Comparison of ENCODE assay signal across 1 cellular context in genomic region chr11:82901165-82901938, GRCh38.
TF ChIP-seq lines count a peak whose summit lies in the region.

Gene DDIAS (plus strand): TSS chr11:82901736. CDS start chr11:82914739, 13,003 bp downstream.

TF ChIP-seq in HepG2, 621 proteins besides CTCF, POLR2A, EP300 and RAD21 (continued from another document and continues in another):
- no peak for TF ChIP-seq CREB3 (CRISPR knock-in tag; IDR thresholded peaks at IDR 0.05)
- 0 out of 2 replicates have a peak, but pooled peaks have one; percentile 25 for TF ChIP-seq NKX3-1 (CRISPR knock-in tag; IDR thresholded peaks at IDR 0.05)
- no peak for TF ChIP-seq MAFF (IDR thresholded peaks at IDR 0.05; ENCODE audit: low read depth, low read length)
- TF ChIP-seq, protein P1, sequence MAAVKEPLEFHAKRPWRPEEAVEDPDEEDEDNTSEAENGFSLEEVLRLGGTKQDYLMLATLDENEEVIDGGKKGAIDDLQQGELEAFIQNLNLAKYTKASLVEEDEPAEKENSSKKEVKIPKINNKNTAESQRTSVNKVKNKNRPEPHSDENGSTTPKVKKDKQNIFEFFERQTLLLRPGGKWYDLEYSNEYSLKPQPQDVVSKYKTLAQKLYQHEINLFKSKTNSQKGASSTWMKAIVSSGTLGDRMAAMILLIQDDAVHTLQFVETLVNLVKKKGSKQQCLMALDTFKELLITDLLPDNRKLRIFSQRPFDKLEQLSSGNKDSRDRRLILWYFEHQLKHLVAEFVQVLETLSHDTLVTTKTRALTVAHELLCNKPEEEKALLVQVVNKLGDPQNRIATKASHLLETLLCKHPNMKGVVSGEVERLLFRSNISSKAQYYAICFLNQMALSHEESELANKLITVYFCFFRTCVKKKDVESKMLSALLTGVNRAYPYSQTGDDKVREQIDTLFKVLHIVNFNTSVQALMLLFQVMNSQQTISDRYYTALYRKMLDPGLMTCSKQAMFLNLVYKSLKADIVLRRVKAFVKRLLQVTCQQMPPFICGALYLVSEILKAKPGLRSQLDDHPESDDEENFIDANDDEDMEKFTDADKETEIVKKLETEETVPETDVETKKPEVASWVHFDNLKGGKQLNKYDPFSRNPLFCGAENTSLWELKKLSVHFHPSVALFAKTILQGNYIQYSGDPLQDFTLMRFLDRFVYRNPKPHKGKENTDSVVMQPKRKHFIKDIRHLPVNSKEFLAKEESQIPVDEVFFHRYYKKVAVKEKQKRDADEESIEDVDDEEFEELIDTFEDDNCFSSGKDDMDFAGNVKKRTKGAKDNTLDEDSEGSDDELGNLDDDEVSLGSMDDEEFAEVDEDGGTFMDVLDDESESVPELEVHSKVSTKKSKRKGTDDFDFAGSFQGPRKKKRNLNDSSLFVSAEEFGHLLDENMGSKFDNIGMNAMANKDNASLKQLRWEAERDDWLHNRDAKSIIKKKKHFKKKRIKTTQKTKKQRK (IDR thresholded peaks at IDR 0.05; ENCODE audit: low read length): no peak
- peak; percentile 50; the same call in 1 of the 2 replicates for TF ChIP-seq ZNF687 (CRISPR knock-in tag; IDR thresholded peaks at IDR 0.05)
- TF ChIP-seq TBX3 (IDR thresholded peaks at IDR 0.05; ENCODE audit: borderline replicate concordance): no peak
- TF ChIP-seq, protein P2, sequence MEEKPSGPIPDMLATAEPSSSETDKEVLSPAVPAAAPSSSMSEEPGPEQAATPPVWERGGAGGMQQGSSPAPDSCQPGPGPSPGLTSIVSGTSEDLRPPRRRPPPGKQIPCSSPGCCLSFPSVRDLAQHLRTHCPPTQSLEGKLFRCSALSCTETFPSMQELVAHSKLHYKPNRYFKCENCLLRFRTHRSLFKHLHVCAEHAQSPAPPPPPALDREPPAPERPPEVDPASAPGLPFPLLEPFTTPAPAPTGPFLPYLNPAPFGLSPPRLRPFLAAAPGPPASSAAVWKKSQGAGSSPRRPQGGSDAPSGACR (CRISPR knock-in tag; IDR thresholded peaks at IDR 0.05): no peak
- TF ChIP-seq NFIC (IDR thresholded peaks at IDR 0.05; ENCODE audit: low read length): peak; percentile 50; the same call in 1 of the 2 replicates
- no peak for TF ChIP-seq CAMTA2 (CRISPR knock-in tag; IDR thresholded peaks at IDR 0.05; ENCODE audit: borderline replicate concordance)
- 0 out of 2 replicates have a peak, but pooled peaks have one; percentile 29 for TF ChIP-seq HOXA5 (CRISPR knock-in tag; IDR thresholded peaks at IDR 0.05)
- TF ChIP-seq ZNF572 (CRISPR knock-in tag; IDR thresholded peaks at IDR 0.05): no peak
- no peak for TF ChIP-seq ATAD3A (CRISPR knock-in tag; IDR thresholded peaks at IDR 0.05)
- no peak for TF ChIP-seq AGO1 (IDR thresholded peaks at IDR 0.05; ENCODE audit: low read depth, low read length, poor library complexity, severe bottlenecking)
- TF ChIP-seq ZNF841 (CRISPR knock-in tag; IDR thresholded peaks at IDR 0.05; ENCODE audit: borderline replicate concordance): no peak
- TF ChIP-seq ZNF547 (CRISPR knock-in tag; IDR thresholded peaks at IDR 0.05): no peak
- TF ChIP-seq SAP130 (CRISPR knock-in tag; IDR thresholded peaks at IDR 0.05; ENCODE audit: low read depth): peak; percentile 100
- TF ChIP-seq BCL6 (CRISPR knock-in tag; IDR thresholded peaks at IDR 0.05): no peak; the same call in 1 of the 2 replicates
- no peak for TF ChIP-seq ZNF660 (CRISPR knock-in tag; IDR thresholded peaks at IDR 0.05; ENCODE audit: borderline replicate concordance, low read depth)
- TF ChIP-seq ELF1 (CRISPR knock-in tag; IDR thresholded peaks at IDR 0.05): peak; percentile 69
- no peak for TF ChIP-seq ZMAT3 (CRISPR knock-in tag; conservative IDR thresholded peaks at IDR 0.05)
- no peak for TF ChIP-seq ZNF230 (CRISPR knock-in tag; IDR thresholded peaks at IDR 0.05)
- peak; percentile 41; the same call in 1 of the 2 replicates for TF ChIP-seq ZNF747 (CRISPR knock-in tag; IDR thresholded peaks at IDR 0.05; ENCODE audit: borderline replicate concordance)
- no peak for TF ChIP-seq ZNF776 (CRISPR knock-in tag; IDR thresholded peaks at IDR 0.05)
- peak; percentile 67 for TF ChIP-seq TBX2 (CRISPR knock-in tag; IDR thresholded peaks at IDR 0.05; ENCODE audit: borderline replicate concordance)
- TF ChIP-seq ZNF670 (CRISPR knock-in tag; IDR thresholded peaks at IDR 0.05; ENCODE audit: borderline replicate concordance): peak; percentile 34; the same call in 1 of the 2 replicates
- TF ChIP-seq ZNF746 (CRISPR knock-in tag; IDR thresholded peaks at IDR 0.05): no peak
- TF ChIP-seq NFRKB (IDR thresholded peaks at IDR 0.05): no peak
- TF ChIP-seq GTF2F1 (IDR thresholded peaks at IDR 0.05; ENCODE audit: low read length): no peak
- TF ChIP-seq TP53 (CRISPR knock-in tag; conservative IDR thresholded peaks at IDR 0.05): no peak
- TF ChIP-seq MEF2D (CRISPR knock-in tag; IDR thresholded peaks at IDR 0.05): peak; percentile 36; the same call in 1 of the 2 replicates
- TF ChIP-seq BRD4 (CRISPR knock-in tag; IDR thresholded peaks at IDR 0.05): no peak
- peak; percentile 94 for TF ChIP-seq ZFP36L1 (CRISPR knock-in tag; IDR thresholded peaks at IDR 0.05)
- TF ChIP-seq FLYWCH1 (CRISPR knock-in tag; IDR thresholded peaks at IDR 0.05): no peak
- no peak for TF ChIP-seq RAD51 (IDR thresholded peaks at IDR 0.05; ENCODE audit: borderline replicate concordance)
- TF ChIP-seq ARID5B (CRISPR knock-in tag; IDR thresholded peaks at IDR 0.05): peak; percentile 30
- TF ChIP-seq RFX1 (IDR thresholded peaks at IDR 0.05): no peak
- no peak for TF ChIP-seq MEIS1 (CRISPR knock-in tag; IDR thresholded peaks at IDR 0.05; ENCODE audit: borderline replicate concordance)
- TF ChIP-seq HMG20B (CRISPR knock-in tag; conservative IDR thresholded peaks at IDR 0.05): no peak
- TF ChIP-seq, protein P3, sequence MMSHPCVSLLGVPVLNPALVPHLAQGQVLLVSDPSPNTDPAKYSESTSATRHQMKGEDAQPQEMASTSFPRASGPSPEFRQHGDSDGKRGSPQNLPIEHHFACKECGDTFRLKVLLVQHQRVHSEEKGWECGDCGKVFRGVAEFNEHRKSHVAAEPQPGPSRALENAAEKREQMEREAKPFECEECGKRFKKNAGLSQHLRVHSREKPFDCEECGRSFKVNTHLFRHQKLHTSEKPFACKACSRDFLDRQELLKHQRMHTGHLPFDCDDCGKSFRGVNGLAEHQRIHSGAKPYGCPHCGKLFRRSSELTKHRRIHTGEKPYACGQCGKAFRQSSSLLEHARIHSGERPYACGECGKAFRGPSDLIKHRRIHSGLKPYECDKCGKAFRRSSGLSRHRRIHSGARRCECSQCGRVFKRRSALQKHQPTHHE (CRISPR knock-in tag; IDR thresholded peaks at IDR 0.05; ENCODE audit: borderline replicate concordance): no peak
- no peak for TF ChIP-seq PBX3 (CRISPR knock-in tag; IDR thresholded peaks at IDR 0.05; ENCODE audit: borderline replicate concordance)
- no peak; the same call in 1 of the 2 replicates for TF ChIP-seq PHF20 (CRISPR knock-in tag; IDR thresholded peaks at IDR 0.05)
- TF ChIP-seq ZNF235 (CRISPR knock-in tag; IDR thresholded peaks at IDR 0.05; ENCODE audit: borderline replicate concordance): no peak
- peak; percentile 63 for TF ChIP-seq POGK (CRISPR knock-in tag; conservative IDR thresholded peaks at IDR 0.05)
- TF ChIP-seq PPARG (CRISPR knock-in tag; conservative IDR thresholded peaks at IDR 0.05): 0 out of 2 replicates have a peak, but pooled peaks have one; percentile 19
- TF ChIP-seq NR2F1 (CRISPR knock-in tag; IDR thresholded peaks at IDR 0.05): no peak
- TF ChIP-seq SP1 (IDR thresholded peaks at IDR 0.05): no peak
- peak; percentile 42; the same call in 1 of the 2 replicates for TF ChIP-seq SP1 (CRISPR knock-in tag; IDR thresholded peaks at IDR 0.05)
